In genomic region chr13:94192576-94192975, GRCh38 we compare ENCODE assay signal across 8 cellular contexts.
A peak's percentile ranks its signal among the peaks of the same experiment; 100 is the strongest.
DNase-seq lines count a peak whose midpoint lies in the region; ATAC-seq and TF ChIP-seq lines count a peak whose summit lies in the region.

No MANE protein-coding gene starts in this region.

- no peaks in the 10 kb centered on the region for H3K36me3 ChIP-seq in A673 (ENCODE audit: insufficient read depth, low read length, poor library complexity, severe bottlenecking)

- H3K27me3 ChIP-seq in A673 (replicated peaks; ENCODE audit: insufficient read depth, low read depth, low read length, poor library complexity) = no peaks in the 10 kb centered on the region

- no peak overlapping the region for H3K4me3 ChIP-seq in A673 (ENCODE audit: low read depth, low read length, poor library complexity, severe bottlenecking)
- no peak overlapping the region for H3K4me3 ChIP-seq in GM12864 (ENCODE audit: low read depth, low read length)
- H3K4me3 ChIP-seq in choroid plexus epithelial cell (ENCODE audit: low read depth, low read length) = no peak overlapping the region
- no peak overlapping the region for H3K4me3 ChIP-seq in retinal pigment epithelial cell (ENCODE audit: low read length)

- TF ChIP-seq CTCF in A673 (conservative IDR thresholded peaks at IDR 0.05; ENCODE audit: low read depth, low read length) = peak; percentile 74
- peak; percentile 45 for TF ChIP-seq CTCF in GM12864 (IDR thresholded peaks at IDR 0.05; ENCODE audit: low read depth, low read length, missing control alignments)
- peak; percentile 70 for TF ChIP-seq CTCF in choroid plexus epithelial cell (conservative IDR thresholded peaks at IDR 0.05; ENCODE audit: low read depth, low read length)
- TF ChIP-seq CTCF in retinal pigment epithelial cell (conservative IDR thresholded peaks at IDR 0.05; ENCODE audit: low read depth, low read length) = peak; percentile 57

- POLR2A ChIA-PET in A673 (lab: Charles Lee; ENCODE audit: low non-redundant PET) = interaction anchor here (0.6 to 0.7 kb wide), 3 partner anchors 52 to 464 kb away, joined by 3 to 5 read pairs (median 4); no protein-coding TSS in a partner anchor

- H3K4me1 ChIP-seq in A673 (ENCODE audit: insufficient read depth, low read length, poor library complexity, severe bottlenecking) = peaks cover 49% of the 10 kb centered on the region

- CTCF ChIA-PET in A673 (lab: Charles Lee) = interaction anchor here (1.1 to 1.3 kb wide), 2 partner anchors 129 to 152 kb away, joined by 3 to 4 read pairs; no protein-coding TSS in a partner anchor

- peak overlapping the region; percentile 54 for H3K27ac ChIP-seq in A673 (ENCODE audit: low read depth, low read length, poor library complexity, severe bottlenecking)

- ATAC-seq in GM21717 (IDR thresholded peaks at IDR 0.05; ENCODE audit: unreplicated experiment) (no peak), GM21723 (IDR thresholded peaks at IDR 0.05; ENCODE audit: unreplicated experiment) (no peak), HG03460 (IDR thresholded peaks at IDR 0.05; ENCODE audit: unreplicated experiment) (no peak)

- intact Hi-C loops in A673 (cut with micrococcal nuclease; ENCODE audit: unreplicated experiment) = loop anchor here (2.0 to 10.0 kb wide), 4 partner anchors 152 to 948 kb away; no protein-coding TSS in a partner anchor

- no peaks in the 10 kb centered on the region for H3K9me3 ChIP-seq in A673 (ENCODE audit: low read depth, low read length, poor library complexity, severe bottlenecking)

- peak; percentile 80 for DNase-seq in A673 (ENCODE audit: low spot score)
- DNase-seq in GM12864 (ENCODE audit: low read depth) = no peak
- DNase-seq in NCI-H1930 (lab: John Stamatoyannopoulos, UW) = peak; percentile 19 to 23
- DNase-seq in choroid plexus epithelial cell (ENCODE audit: low read depth) = peak; percentile 63
- no peak for DNase-seq in retinal pigment epithelial cell (ENCODE audit: low read depth)

- no TSS peak for BruUV-seq in A673 (replicated peaks; lab: Mats Ljungman, UMichigan)

Comparison
In these comparisons a context has a peak if more than half of its experiments do, and no peak if none do; other contexts are left out.
1. DNase-seq: peak in A673 (single experiment), NCI-H1930 (2 of 2) and choroid plexus epithelial cell (single experiment); none in GM12864 (single experiment) and retinal pigment epithelial cell (single experiment).
2. Peak in every context shown above with its lines, with median percentiles within 50 percentile points of each other: CTCF ChIP-seq.